Comparison of ENCODE assay signal across 21 cellular contexts in genomic region chr15:44568338-44568737, GRCh38. TPM values are rescaled to one million over a fixed set of nuclear protein-coding genes. Genes with fewer than 3 reads are reported as not detected.
DNase-seq lines count a peak whose midpoint lies in the region; ATAC-seq, FAIRE-seq and TF ChIP-seq lines count a peak whose summit lies in the region.
"Had no signal": no experiment of that assay in that cellular context is flagged by ENCODE, and none has a peak within 500 bp of the region (broad histone marks: within the 10 kb centered on the region; RNA-seq: fewer than 3 reads in every experiment).

No MANE protein-coding gene starts in this region.

- H4K20me1 ChIP-seq in HCT116 (ENCODE audit: insufficient read depth) (no peaks in the 10 kb centered on the region), HepG2 (ENCODE audit: insufficient read depth, low read length) (no peaks in the 10 kb centered on the region)
- H4K20me1 ChIP-seq: BLaER1 had no signal

- peaks cover 5% of the 10 kb centered on the region for H3K9me3 Mint-ChIP-seq in activated naive CD8-positive, alpha-beta T cell treated with anti-CD3 and anti-CD28 coated beads for 36 hours
- H3K9me3 Mint-ChIP-seq in natural killer cell, result no peaks in the 10 kb centered on the region
- H3K9me3 Mint-ChIP-seq: CD8-positive, alpha-beta memory T cell had no signal

- no peaks in the 10 kb centered on the region for H3K9me2 ChIP-seq in HCT116 (ENCODE audit: insufficient read depth)

- H3K4me3 ChIP-seq in HCT116 (replicated peaks in 1 of 2; ENCODE audit: low read depth in 1 of 2, low read length in 2 of 2) (no peak overlapping the region), HepG2 (replicated peaks in 1 of 3; ENCODE audit: insufficient read depth in 1 of 3, low read depth in 2 of 3, low read length in 3 of 3) (no peak overlapping the region)
- H3K4me3 ChIP-seq: BLaER1, GM23248 had no signal

- H2AFZ ChIP-seq in HCT116 (ENCODE audit: low read depth, low read length, poor library complexity, severe bottlenecking) (no peak overlapping the region), HepG2 (ENCODE audit: low read length) (no peak overlapping the region)
- H2AFZ ChIP-seq: GM23248 had no signal

- H3K4me1 ChIP-seq in HCT116 (ENCODE audit: control insufficient read depth in 1 of 2, insufficient read depth in 2 of 2, low read length in 2 of 2) (no peaks in the 10 kb centered on the region), HepG2 (ENCODE audit: insufficient read depth, low read length) (no peaks in the 10 kb centered on the region)
- H3K4me1 ChIP-seq: BLaER1 had no signal

- H3K79me2 ChIP-seq in HCT116 (ENCODE audit: insufficient read depth, low read length) (no peaks in the 10 kb centered on the region), HepG2 (ENCODE audit: insufficient read depth, low read length) (no peaks in the 10 kb centered on the region)

- POLR2A ChIA-PET in HCT116 (lab: Charles Lee), result interaction anchor here (0.7 kb wide), 1 partner anchor 701 kb away, joined by 4 read pairs; no protein-coding TSS in a partner anchor
- POLR2A ChIA-PET in HepG2 (lab: Yijun Ruan, JAX), result no interaction called here

- no peak for TF ChIP-seq EP300 in HepG2 (IDR thresholded peaks at IDR 0.05; ENCODE audit: low read depth in 2 of 2, low read length in 2 of 2)
- no peak for TF ChIP-seq EP300 in HepG2 (CRISPR knock-in tag; IDR thresholded peaks at IDR 0.05; ENCODE audit: borderline replicate concordance)

- FAIRE-seq in HepG2 (lab: Jason Lieb, UNC), result no peak
- FAIRE-seq: A204.1, D721Med had no signal

- H3K36me3 Mint-ChIP-seq in activated naive CD8-positive, alpha-beta T cell treated with anti-CD3 and anti-CD28 coated beads for 36 hours, result peaks cover 35% of the 10 kb centered on the region
- peaks cover 10% of the 10 kb centered on the region for H3K36me3 Mint-ChIP-seq in natural killer cell

- H3K4me3 Mint-ChIP-seq in activated naive CD8-positive, alpha-beta T cell treated with anti-CD3 and anti-CD28 coated beads for 36 hours, result no peak overlapping the region
- no peak overlapping the region for H3K4me3 Mint-ChIP-seq in natural killer cell
- H3K4me3 Mint-ChIP-seq: CD8-positive, alpha-beta memory T cell had no signal

- intact Hi-C loops in HCT116 (cut with micrococcal nuclease), result no loop called here
- intact Hi-C loops in HepG2 (cut with micrococcal nuclease; ENCODE audit: unreplicated experiment), result no loop called here
- intact Hi-C loops in natural killer cell (cut with micrococcal nuclease), result no loop called here

- H3K27ac Mint-ChIP-seq in activated naive CD8-positive, alpha-beta T cell treated with anti-CD3 and anti-CD28 coated beads for 36 hours, result peak overlapping the region; percentile 38
- peak overlapping the region in 1 of 2 donors; percentile 27 for H3K27ac Mint-ChIP-seq in natural killer cell

- BruUV-seq in HCT116 (replicated peaks; lab: Mats Ljungman, UMichigan), result no TSS peak
- BruUV-seq in HepG2 (replicated peaks; lab: Mats Ljungman, UMichigan), result TSS peak; percentile 9

- H3K27me3 ChIP-seq in HCT116 (ENCODE audit: insufficient read depth, low read length) (no peaks in the 10 kb centered on the region), HepG2 (ENCODE audit: control insufficient read depth in 1 of 2, insufficient read depth in 2 of 2, low read length in 2 of 2) (no peaks in the 10 kb centered on the region)
- H3K27me3 ChIP-seq: BLaER1 had no signal

- ATAC-seq in HCT116, result no peak
- no peak for ATAC-seq in HepG2
- ATAC-seq in natural killer cell, result no peak
- ATAC-seq: PC-3 had no signal

- H3K9me3 ChIP-seq in HCT116 (ENCODE audit: control insufficient read depth in 1 of 2, insufficient read depth in 1 of 2, low read depth in 1 of 2, low read length in 2 of 2) (peaks cover 4 to 11% of the 10 kb centered on the region in 2 experiments; a peak in 2 of 4 replicates), HepG2 (ENCODE audit: low read length) (peaks cover 8% of the 10 kb centered on the region)

- TF ChIP-seq POLR2A in HCT116 (IDR thresholded peaks at IDR 0.05; ENCODE audit: borderline replicate concordance, extremely low read depth, insufficient read depth, insufficient read length) (no peak), HepG2 (IDR thresholded peaks at IDR 0.05; ENCODE audit: insufficient read depth in 1 of 2, low read depth in 2 of 2, low read length in 2 of 2) (no peak)

- TF ChIP-seq CTCF in HCT116 (IDR thresholded peaks at IDR 0.05 in 2 of 3, conservative IDR thresholded peaks at IDR 0.05 in 1 of 3; ENCODE audit: borderline replicate concordance in 1 of 3, insufficient read depth in 1 of 3, low read depth in 2 of 3, low read length in 2 of 3) (no peak), HepG2 (CRISPR knock-in tag; IDR thresholded peaks at IDR 0.05) (no peak), natural killer cell (IDR thresholded peaks at IDR 0.05) (no peak)

- H3K27me3 Mint-ChIP-seq in activated naive CD8-positive, alpha-beta T cell treated with anti-CD3 and anti-CD28 coated beads for 36 hours, result no peaks in the 10 kb centered on the region
- no peaks in the 10 kb centered on the region for H3K27me3 Mint-ChIP-seq in natural killer cell (ENCODE audit: low read depth in 2 of 2)
- H3K27me3 Mint-ChIP-seq: CD8-positive, alpha-beta memory T cell had no signal

- H3K36me3 ChIP-seq in HCT116 (ENCODE audit: control insufficient read depth in 1 of 2, insufficient read depth in 2 of 2, low read length in 2 of 2), result peaks cover 27 to 40% of the 10 kb centered on the region in 2 experiments
- H3K36me3 ChIP-seq in HepG2 (replicated peaks in 1 of 2; ENCODE audit: control insufficient read depth in 1 of 2, insufficient read depth in 2 of 2, low read length in 2 of 2), result peaks cover 22 to 51% of the 10 kb centered on the region in 2 experiments

- no peak overlapping the region for H3K27ac ChIP-seq in HCT116 (ENCODE audit: low read depth, low read length)
- H3K27ac ChIP-seq in HepG2 (ENCODE audit: extremely low read length, insufficient read depth, low read length), result no peak overlapping the region
- H3K27ac ChIP-seq: BLaER1, GM23248 had no signal

- no peaks in the 10 kb centered on the region for H3K4me1 Mint-ChIP-seq in activated naive CD8-positive, alpha-beta T cell treated with anti-CD3 and anti-CD28 coated beads for 36 hours
- no peaks in the 10 kb centered on the region for H3K4me1 Mint-ChIP-seq in natural killer cell
- H3K4me1 Mint-ChIP-seq: CD8-positive, alpha-beta memory T cell had no signal

- DNase-seq in activated CD8-positive, alpha-beta memory T cell treated with anti-CD3 and anti-CD28 coated beads, Interleukin-2, amount 50 U/mL, for 48 hours, result peak; percentile 45
- no peak for DNase-seq in activated CD8-positive, alpha-beta memory T cell treated with anti-CD3 and anti-CD28 coated beads for 24 hours
- no peak for DNase-seq in HCT116 (ENCODE audit: low read depth, low spot score)
- no peak for DNase-seq in activated naive CD8-positive, alpha-beta T cell treated with anti-CD3 and anti-CD28 coated beads for 36 hours
- no peak for DNase-seq in HepG2 (ENCODE audit: low spot score)
- no peak for DNase-seq in medulla oblongata (ENCODE audit: extremely low spot score)
- DNase-seq in natural killer cell, result no peak
- no peak for DNase-seq in cerebellum (ENCODE audit: low spot score)
- DNase-seq: CD8-positive, alpha-beta memory T cell; DMS79; GM23248; KG1; NCI-H1436; NCI-H2029; NCI-H2171 treated with DMSO at 0.1 percent for 48 hours; NCI-H446 treated with DMSO at 0.1 percent for 48 hours; PC-3; Right ventricle myocardium superior had no signal

- CTCF ChIA-PET in HCT116 (lab: Charles Lee), result no interaction called here
- CTCF ChIA-PET in HepG2 (lab: Yijun Ruan, JAX; ENCODE audit: low intra/inter-chr PET ratio, low total read pairs), result no interaction called here

- 93% methylated on average over 3 of the region's 3 CpGs for WGBS in HepG2 (ENCODE audit: low lambda C conversion rate)

- TF ChIP-seq RAD21 in HCT116 (IDR thresholded peaks at IDR 0.05; ENCODE audit: low read depth), result no peak
- TF ChIP-seq RAD21 in HepG2 (CRISPR knock-in tag; IDR thresholded peaks at IDR 0.05), result no peak

- RAD21 ChIA-PET in HCT116 (lab: Charles Lee; ENCODE audit: low non-redundant PET in 1 of 2, low total read pairs in 2 of 2, uncharacterized antibody in 2 of 2, unreplicated experiment in 2 of 2), result no interaction called here

- H3K4me2 ChIP-seq in HCT116 (ENCODE audit: low read length), result no peak overlapping the region
- H3K4me2 ChIP-seq in HepG2 (ENCODE audit: low read depth, low read length), result no peak overlapping the region
- H3K4me2 ChIP-seq: BLaER1 had no signal

- no peak overlapping the region for H3K9ac ChIP-seq in HCT116 (ENCODE audit: low read length)
- no peak overlapping the region for H3K9ac ChIP-seq in HepG2 (ENCODE audit: insufficient read depth, low read depth, low read length)
- H3K9ac ChIP-seq: BLaER1, GM23248 had no signal

- in situ Hi-C loops in HepG2 (cut with HindIII; ENCODE audit: extremely low pct_ligation_motif_present, low pct_unique_long_range_greater_than_20kb), result no loop called here

TF ChIP-seq in HepG2, 621 proteins besides CTCF, POLR2A, EP300 and RAD21 (continues in another document):
- peak; percentile 50 for TF ChIP-seq RBM22 (optimal IDR thresholded peaks at IDR 0.05; ENCODE audit: low read length)

RNA-seq across cellular contexts. Expression of gene EIF3J, which starts 31.4 kb away (rescaled TPM):
- total RNA-seq in HCT116 (2021; ENCODE audit: unreplicated experiment) (68.6 TPM), HepG2 (2016; rRNA removed; fragmentation: Illumina TruSeq; extraction: Trizol) (69.2 and 105 TPM in 2 replicates), natural killer cell (10 to 100 TPM; 53.1 to 75.7 (median 72.4) TPM), cerebellum (50.4 TPM)
- 35.2 and 49.2 TPM in 2 replicates for polyA plus RNA-seq in HCT116 (2012)
- 100 to 1,000 TPM; 187 to 194 TPM for total RNA-seq in activated naive CD8-positive, alpha-beta T cell treated with anti-CD3 and anti-CD28 coated beads for 36 hours
- 16.1 and 18.9 TPM in 2 replicates for total RNA-seq in HepG2 (2016; cell fraction: cytosol; rRNA removed; fragmentation: Illumina TruSeq; extraction: Trizol; ENCODE audit: low read depth)
- 77.9 and 106 TPM in 2 replicates for total RNA-seq in HepG2 (2016; cell fraction: insoluble cytoplasmic fraction; rRNA removed; fragmentation: Illumina TruSeq; extraction: Trizol)
- total RNA-seq in HepG2 (2016; cell fraction: membrane; rRNA removed; fragmentation: Illumina TruSeq; extraction: Trizol), result 41.7 and 51.2 TPM in 2 replicates
- total RNA-seq in HepG2 (2016; cell fraction: nucleus; rRNA removed; fragmentation: Illumina TruSeq; extraction: Trizol), result 48.7 and 56.0 TPM in 2 replicates
- 45.2 and 51.7 TPM in 2 replicates for polyA plus RNA-seq in HepG2 (2011; rRNA removed)
- 23.3 and 41.0 TPM in 2 replicates for polyA plus RNA-seq in HepG2 (2011; cell fraction: cytosol; rRNA removed)
- 16.0 and 23.8 TPM in 2 replicates for polyA plus RNA-seq in HepG2 (2011; cell fraction: nucleus; rRNA removed)
- 72.7 and 92.6 TPM in 2 replicates for polyA plus RNA-seq in HepG2 (2012)
- 19.2 and 23.1 TPM in 2 replicates for polyA plus RNA-seq in HepG2 (2016; cell fraction: cytosol; fragmentation: Illumina TruSeq; extraction: Trizol; ENCODE audit: low read depth)
- polyA plus RNA-seq in HepG2 (2016; cell fraction: insoluble cytoplasmic fraction; fragmentation: Illumina TruSeq; extraction: Trizol; ENCODE audit: low read depth), result 189 and 199 TPM in 2 replicates
- polyA plus RNA-seq in HepG2 (2016; cell fraction: membrane; fragmentation: Illumina TruSeq; extraction: Trizol; ENCODE audit: low read depth), result 38.7 and 43.5 TPM in 2 replicates
- 92.1 and 94.0 TPM in 2 replicates for polyA plus RNA-seq in HepG2 (2016; cell fraction: nucleus; fragmentation: Illumina TruSeq; extraction: Trizol; ENCODE audit: insufficient read depth, low read depth)
- polyA minus RNA-seq in HepG2 (2011; rRNA and poly(A)+ RNA removed; ENCODE audit: low replicate concordance), result 39.8 and 76.3 TPM in 2 replicates
- 33.9 and 34.6 TPM in 2 replicates for polyA minus RNA-seq in HepG2 (2011; cell fraction: cytosol; rRNA and poly(A)+ RNA removed)
- polyA minus RNA-seq in HepG2 (2011; cell fraction: nucleus; rRNA and poly(A)+ RNA removed), result 44.8 and 55.7 TPM in 2 replicates
